In the genomic region with DNA sequence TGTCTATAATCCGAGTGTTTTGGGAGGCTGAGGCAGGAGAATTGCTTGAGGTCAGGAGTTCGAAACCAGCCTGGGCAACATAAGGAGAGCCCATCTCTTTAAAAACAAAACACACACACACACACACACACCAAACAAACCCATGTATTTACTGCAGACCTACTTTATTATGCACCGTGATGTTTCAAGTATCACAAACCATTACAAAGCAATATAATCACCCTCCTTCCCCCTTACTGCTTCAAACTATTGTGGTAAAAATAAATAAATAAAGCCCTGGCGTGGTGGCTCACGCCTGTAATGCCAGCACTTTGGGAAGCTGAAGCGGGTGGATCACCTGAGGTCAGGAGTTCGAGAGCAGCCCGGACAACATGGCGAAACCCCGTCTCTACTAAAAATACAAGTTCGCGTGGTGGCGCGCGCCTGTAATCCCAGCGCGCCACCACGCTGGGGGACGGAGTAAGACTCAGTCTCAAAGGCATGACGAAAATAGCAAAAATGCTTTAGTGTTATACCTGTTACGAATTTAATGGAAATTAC, we compare ENCODE assay signal across 8 cellular contexts. TPM values are rescaled to one million over a fixed set of nuclear protein-coding genes. Genes with fewer than 3 reads are reported as not detected.
A peak's percentile ranks its signal among the peaks of the same experiment; 100 is the strongest.
DNase-seq lines count a peak whose midpoint lies in the region; ATAC-seq and TF ChIP-seq lines count a peak whose summit lies in the region.

No MANE protein-coding gene starts in this region.

- no peaks in the 10 kb centered on the region for H4K20me1 ChIP-seq in fibroblast of lung (ENCODE audit: control insufficient read depth, extremely low read depth, insufficient read depth, low read length)

- peak overlapping the region; percentile 72 for H3K4me2 ChIP-seq in fibroblast of lung (ENCODE audit: extremely low read depth, insufficient read depth, low read length)

- H3K27me3 ChIP-seq in Peyer's patch (no peaks in the 10 kb centered on the region), fibroblast of lung (ENCODE audit: control insufficient read depth, insufficient read depth, low read length) (no peaks in the 10 kb centered on the region), psoas muscle (ENCODE audit: insufficient read depth in 3 of 3, low read length in 2 of 3) (no peaks in the 10 kb centered on the region)

- H3K27ac ChIP-seq in Peyer's patch (peak overlapping the region in 1 of 4 donors; percentile 92), fibroblast of lung (ENCODE audit: insufficient read depth, low read length) (no peak overlapping the region), psoas muscle (peak overlapping the region; percentile 99)

- H3K36me3 ChIP-seq in Peyer's patch (no peaks in the 10 kb centered on the region), fibroblast of lung (ENCODE audit: control insufficient read depth, insufficient read depth, low read length) (no peaks in the 10 kb centered on the region), psoas muscle (ENCODE audit: insufficient read depth in 1 of 2, low read depth in 1 of 2) (no peaks in the 10 kb centered on the region)

- H3K9ac ChIP-seq in fibroblast of lung (ENCODE audit: insufficient read depth, low read length), result no peak overlapping the region

- no peak for TF ChIP-seq POLR2A in Peyer's patch (IDR thresholded peaks at IDR 0.05)

- ATAC-seq in psoas muscle (no peak), GM21423 (IDR thresholded peaks at IDR 0.05; ENCODE audit: unreplicated experiment) (no peak)

- H3K4me3 ChIP-seq in GM12875 (ENCODE audit: low read depth, low read length) (peak overlapping the region; percentile 81), Peyer's patch (peak overlapping the region; percentile 75 to 97 (median 82)), fibroblast of lung (replicated peaks in 1 of 4; ENCODE audit: control extremely low read depth in 1 of 4, insufficient read depth in 1 of 4, low read depth in 3 of 4, low read length in 4 of 4) (peak overlapping the region; percentile 78 to 98 (median 98)), psoas muscle (peak overlapping the region; percentile 97)

- DNase-seq in Peyer's patch (no peak), fibroblast of lung (ENCODE audit: low read depth in 2 of 2) (no peak), psoas muscle (no peak), hypothalamus (lab: John Stamatoyannopoulos, UW) (no peak), HPDE6-E6E7 (ENCODE audit: extremely low spot score) (no peak), DMS53 (lab: John Stamatoyannopoulos, UW) (no peak)

- 35 to 38% (median 36%) methylated on average over 21 of the region's 21 CpGs for WGBS in psoas muscle, 3 donors

- peaks cover 3 to 26% (median 12%) of the 10 kb centered on the region in 4 donors for H3K4me1 ChIP-seq in Peyer's patch
- H3K4me1 ChIP-seq in fibroblast of lung (ENCODE audit: control insufficient read depth, extremely low read depth, insufficient read depth, low read length), result peaks cover 9% of the 10 kb centered on the region
- H3K4me1 ChIP-seq in psoas muscle, result peaks cover 33% of the 10 kb centered on the region

- TF ChIP-seq CTCF in GM12875 (IDR thresholded peaks at IDR 0.05; ENCODE audit: borderline replicate concordance, insufficient read depth, low read depth, low read length) (no peak), Peyer's patch (IDR thresholded peaks at IDR 0.05) (no peak), fibroblast of lung (conservative IDR thresholded peaks at IDR 0.05 in 1 of 2, IDR thresholded peaks at IDR 0.05 in 1 of 2; ENCODE audit: low read depth in 1 of 2, low read length in 2 of 2) (no peak), psoas muscle (IDR thresholded peaks at IDR 0.05) (no peak)

- H3K79me2 ChIP-seq in fibroblast of lung (ENCODE audit: control insufficient read depth, insufficient read depth, low read length), result peaks cover 21% of the 10 kb centered on the region

- no peaks in the 10 kb centered on the region for H3K9me3 ChIP-seq in Peyer's patch
- H3K9me3 ChIP-seq in fibroblast of lung (ENCODE audit: control insufficient read depth, insufficient read depth, low read depth, low read length), result no peaks in the 10 kb centered on the region
- no peaks in the 10 kb centered on the region for H3K9me3 ChIP-seq in psoas muscle

- H2AFZ ChIP-seq in fibroblast of lung (ENCODE audit: low read length), result no peak overlapping the region

- intact Hi-C loops in psoas muscle (cut with DNase I), result no loop called here

RNA-seq across cellular contexts. Expression of a gene that starts 1.5 kb away (rescaled TPM):
- total RNA-seq in Peyer's patch (10 to 100 TPM; 23.1 to 36.4 (median 30.7) TPM), fibroblast of lung (50.0 and 50.6 TPM in 2 replicates), psoas muscle (10 to 100 TPM; 17.0 to 26.9 (median 18.9) TPM)
- polyA plus RNA-seq in fibroblast of lung (18.2 and 18.7 TPM in 2 replicates), psoas muscle (10 to 100 TPM; 13.1 to 41.3 (median 29.8) TPM)
- 22.5 and 25.1 TPM in 2 replicates for polyA plus RNA-seq in fibroblast of lung (2012)
- polyA minus RNA-seq in fibroblast of lung (ENCODE audit: low replicate concordance), result 19.8 and 31.7 TPM in 2 replicates

RNA-seq across cellular contexts. Expression of a gene that starts 22.0 kb away (rescaled TPM):
- total RNA-seq in Peyer's patch, result 1 to 10 TPM in 2 of 4 donors, under 1 TPM in 1, not detected in 1; 0.67 to 9.9 (median 1.3) TPM
- 5.1 and 8.6 TPM in 2 replicates for total RNA-seq in fibroblast of lung
- 4.0 and 6.3 TPM in 2 replicates for polyA plus RNA-seq in fibroblast of lung
- 3.0 and 4.4 TPM in 2 replicates for polyA plus RNA-seq in fibroblast of lung (2012)
- 8.0 and 10.1 TPM in 2 replicates for polyA minus RNA-seq in fibroblast of lung (ENCODE audit: low replicate concordance)
- 1 to 10 TPM; 1.8 to 4.9 (median 3.1) TPM for total RNA-seq in psoas muscle
- 1 to 10 TPM in 1 of 3 donors, under 1 TPM in 2; 0.13 to 2.8 (median 0.66) TPM for polyA plus RNA-seq in psoas muscle

RNA-seq across cellular contexts. Expression of a gene that starts 37.4 kb away (rescaled TPM):
- 10 to 100 TPM; 15.3 to 20.1 (median 17.1) TPM for total RNA-seq in Peyer's patch
- 4.9 and 6.9 TPM in 2 replicates for total RNA-seq in fibroblast of lung
- polyA plus RNA-seq in fibroblast of lung, result 10.2 and 11.5 TPM in 2 replicates
- polyA plus RNA-seq in fibroblast of lung (2012), result 3.5 and 4.6 TPM in 2 replicates
- 9.2 and 10.1 TPM in 2 replicates for polyA minus RNA-seq in fibroblast of lung (ENCODE audit: low replicate concordance)
- 10 to 100 TPM in 2 of 4 donors, 1 to 10 TPM in 2; 6.2 to 12.2 (median 10.5) TPM for total RNA-seq in psoas muscle
- polyA plus RNA-seq in psoas muscle, result 1 to 10 TPM; 2.8 to 5.0 (median 2.9) TPM
